Comparison of ENCODE assay signal across 1 cellular context in genomic region chr9:76531231-76531775, GRCh38.
TF ChIP-seq lines count a peak whose summit lies in the region.

No MANE protein-coding gene starts in this region.

TF ChIP-seq in GM23338, 12 proteins besides CTCF, POLR2A, EP300 and RAD21:
- no peak for TF ChIP-seq EZH2 (IDR thresholded peaks at IDR 0.05; ENCODE audit: low read depth, unreplicated experiment)
- no peak for TF ChIP-seq ZNF462 (CRISPR knock-in tag; IDR thresholded peaks at IDR 0.05)
- no peak for TF ChIP-seq ETS1 (IDR thresholded peaks at IDR 0.05)
- no peak for TF ChIP-seq STAT1 (IDR thresholded peaks at IDR 0.05; ENCODE audit: unreplicated experiment)
- TF ChIP-seq ZNF114 (CRISPR knock-in tag; IDR thresholded peaks at IDR 0.05) = no peak
- no peak for TF ChIP-seq ZNF331 (CRISPR knock-in tag; IDR thresholded peaks at IDR 0.05; ENCODE audit: low read depth)
- TF ChIP-seq REST (IDR thresholded peaks at IDR 0.05; ENCODE audit: unreplicated experiment) = no peak
- TF ChIP-seq EZH2phosphoT487 (IDR thresholded peaks at IDR 0.05; ENCODE audit: unreplicated experiment) = no peak
- TF ChIP-seq POLR2AphosphoS5 (IDR thresholded peaks at IDR 0.05; ENCODE audit: low read depth) = no peak
- TF ChIP-seq JUNB (IDR thresholded peaks at IDR 0.05; ENCODE audit: unreplicated experiment) = no peak
- no peak for TF ChIP-seq NANOG (IDR thresholded peaks at IDR 0.05; ENCODE audit: borderline replicate concordance)
- no peak for TF ChIP-seq CREB1 (CRISPR knock-in tag; IDR thresholded peaks at IDR 0.05; ENCODE audit: low read depth)
